In the genomic region with DNA sequence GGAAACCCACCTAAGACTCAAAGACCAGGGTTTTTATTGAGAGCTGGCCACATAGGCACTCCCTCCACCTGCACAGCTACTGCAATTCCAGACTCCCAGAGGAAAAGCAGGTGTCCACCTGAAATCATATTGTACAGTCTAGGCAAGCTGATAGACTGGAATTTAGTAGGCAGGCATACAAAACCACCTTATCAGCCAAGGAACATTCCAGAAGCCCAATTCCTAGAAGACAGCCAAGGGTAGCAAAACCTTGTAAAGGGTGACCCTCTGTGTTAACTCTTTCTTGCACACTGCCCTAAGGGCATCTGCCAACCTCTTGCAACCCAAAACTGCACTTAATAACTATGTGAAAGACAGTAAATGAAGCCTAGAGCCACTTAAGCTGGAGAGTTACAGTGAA, we compare ENCODE assay signal across 1 cellular context.
TF ChIP-seq lines count a peak whose summit lies in the region.

No MANE protein-coding gene starts in this region.

TF ChIP-seq in K562, 482 proteins besides CTCF, POLR2A, EP300 and RAD21 (continued from another document):
- TF ChIP-seq, protein P1, sequence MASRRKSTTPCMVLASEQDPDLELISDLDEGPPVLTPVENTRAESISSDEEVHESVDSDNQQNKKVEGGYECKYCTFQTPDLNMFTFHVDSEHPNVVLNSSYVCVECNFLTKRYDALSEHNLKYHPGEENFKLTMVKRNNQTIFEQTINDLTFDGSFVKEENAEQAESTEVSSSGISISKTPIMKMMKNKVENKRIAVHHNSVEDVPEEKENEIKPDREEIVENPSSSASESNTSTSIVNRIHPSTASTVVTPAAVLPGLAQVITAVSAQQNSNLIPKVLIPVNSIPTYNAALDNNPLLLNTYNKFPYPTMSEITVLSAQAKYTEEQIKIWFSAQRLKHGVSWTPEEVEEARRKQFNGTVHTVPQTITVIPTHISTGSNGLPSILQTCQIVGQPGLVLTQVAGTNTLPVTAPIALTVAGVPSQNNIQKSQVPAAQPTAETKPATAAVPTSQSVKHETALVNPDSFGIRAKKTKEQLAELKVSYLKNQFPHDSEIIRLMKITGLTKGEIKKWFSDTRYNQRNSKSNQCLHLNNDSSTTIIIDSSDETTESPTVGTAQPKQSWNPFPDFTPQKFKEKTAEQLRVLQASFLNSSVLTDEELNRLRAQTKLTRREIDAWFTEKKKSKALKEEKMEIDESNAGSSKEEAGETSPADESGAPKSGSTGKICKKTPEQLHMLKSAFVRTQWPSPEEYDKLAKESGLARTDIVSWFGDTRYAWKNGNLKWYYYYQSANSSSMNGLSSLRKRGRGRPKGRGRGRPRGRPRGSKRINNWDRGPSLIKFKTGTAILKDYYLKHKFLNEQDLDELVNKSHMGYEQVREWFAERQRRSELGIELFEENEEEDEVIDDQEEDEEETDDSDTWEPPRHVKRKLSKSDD (conservative IDR thresholded peaks at IDR 0.05; ENCODE audit: low read length) = no peak
- TF ChIP-seq CBX1 (IDR thresholded peaks at IDR 0.05; ENCODE audit: low read depth) (0 out of 2 replicates have a peak, but pooled peaks have one; percentile 43), ZNF695 (CRISPR knock-in tag; IDR thresholded peaks at IDR 0.05) (no peak), ZNF217 (CRISPR knock-in tag; IDR thresholded peaks at IDR 0.05) (no peak)
- TF ChIP-seq, protein P2, sequence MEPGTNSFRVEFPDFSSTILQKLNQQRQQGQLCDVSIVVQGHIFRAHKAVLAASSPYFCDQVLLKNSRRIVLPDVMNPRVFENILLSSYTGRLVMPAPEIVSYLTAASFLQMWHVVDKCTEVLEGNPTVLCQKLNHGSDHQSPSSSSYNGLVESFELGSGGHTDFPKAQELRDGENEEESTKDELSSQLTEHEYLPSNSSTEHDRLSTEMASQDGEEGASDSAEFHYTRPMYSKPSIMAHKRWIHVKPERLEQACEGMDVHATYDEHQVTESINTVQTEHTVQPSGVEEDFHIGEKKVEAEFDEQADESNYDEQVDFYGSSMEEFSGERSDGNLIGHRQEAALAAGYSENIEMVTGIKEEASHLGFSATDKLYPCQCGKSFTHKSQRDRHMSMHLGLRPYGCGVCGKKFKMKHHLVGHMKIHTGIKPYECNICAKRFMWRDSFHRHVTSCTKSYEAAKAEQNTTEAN (CRISPR knock-in tag; IDR thresholded peaks at IDR 0.05) = no peak
- TF ChIP-seq, protein P3, sequence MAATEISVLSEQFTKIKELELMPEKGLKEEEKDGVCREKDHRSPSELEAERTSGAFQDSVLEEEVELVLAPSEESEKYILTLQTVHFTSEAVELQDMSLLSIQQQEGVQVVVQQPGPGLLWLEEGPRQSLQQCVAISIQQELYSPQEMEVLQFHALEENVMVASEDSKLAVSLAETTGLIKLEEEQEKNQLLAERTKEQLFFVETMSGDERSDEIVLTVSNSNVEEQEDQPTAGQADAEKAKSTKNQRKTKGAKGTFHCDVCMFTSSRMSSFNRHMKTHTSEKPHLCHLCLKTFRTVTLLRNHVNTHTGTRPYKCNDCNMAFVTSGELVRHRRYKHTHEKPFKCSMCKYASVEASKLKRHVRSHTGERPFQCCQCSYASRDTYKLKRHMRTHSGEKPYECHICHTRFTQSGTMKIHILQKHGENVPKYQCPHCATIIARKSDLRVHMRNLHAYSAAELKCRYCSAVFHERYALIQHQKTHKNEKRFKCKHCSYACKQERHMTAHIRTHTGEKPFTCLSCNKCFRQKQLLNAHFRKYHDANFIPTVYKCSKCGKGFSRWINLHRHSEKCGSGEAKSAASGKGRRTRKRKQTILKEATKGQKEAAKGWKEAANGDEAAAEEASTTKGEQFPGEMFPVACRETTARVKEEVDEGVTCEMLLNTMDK (IDR thresholded peaks at IDR 0.05; ENCODE audit: borderline replicate concordance, insufficient read depth, low read depth, low read length, poor library complexity, severe bottlenecking) = no peak
